ENCODE assay signal across 20 cellular contexts in genomic region chr4:156419080-156419638, GRCh38.
DNase-seq lines count a peak whose midpoint lies in the region; ATAC-seq and TF ChIP-seq lines count a peak whose summit lies in the region.
"Had no signal": no experiment of that assay in that cellular context is flagged by ENCODE, and none has a peak within 500 bp of the region (broad histone marks: within the 10 kb centered on the region; RNA-seq: fewer than 3 reads in every experiment).

No MANE protein-coding gene starts in this region.

- H3K27ac Mint-ChIP-seq in Caco-2 (ENCODE audit: unreplicated experiment): peak overlapping the region; percentile 59
- no peak overlapping the region for H3K27ac Mint-ChIP-seq in activated CD4-positive, alpha-beta T cell treated with anti-CD3 and anti-CD28 coated beads for 36 hours
- H3K27ac Mint-ChIP-seq: CD8-positive, alpha-beta memory T cell had no signal

- H3K4me3 Mint-ChIP-seq in Caco-2 (ENCODE audit: unreplicated experiment): no peak overlapping the region
- no peak overlapping the region for H3K4me3 Mint-ChIP-seq in activated CD4-positive, alpha-beta T cell treated with anti-CD3 and anti-CD28 coated beads for 36 hours
- H3K4me3 Mint-ChIP-seq: CD8-positive, alpha-beta memory T cell had no signal

- H3K4me1 Mint-ChIP-seq in Caco-2 (ENCODE audit: low read depth, unreplicated experiment): no peaks in the 10 kb centered on the region
- no peaks in the 10 kb centered on the region for H3K4me1 Mint-ChIP-seq in activated CD4-positive, alpha-beta T cell treated with anti-CD3 and anti-CD28 coated beads for 36 hours
- H3K4me1 Mint-ChIP-seq: CD8-positive, alpha-beta memory T cell had no signal

- no peaks in the 10 kb centered on the region for H3K36me3 Mint-ChIP-seq in Caco-2 (ENCODE audit: insufficient read depth, unreplicated experiment)
- no peaks in the 10 kb centered on the region for H3K36me3 Mint-ChIP-seq in activated CD4-positive, alpha-beta T cell treated with anti-CD3 and anti-CD28 coated beads for 36 hours (ENCODE audit: low read depth)
- H3K36me3 Mint-ChIP-seq: CD8-positive, alpha-beta memory T cell had no signal

- intact Hi-C loops in Caco-2 (cut with micrococcal nuclease; ENCODE audit: unreplicated experiment): no loop called here
- intact Hi-C loops in activated CD4-positive, alpha-beta T cell treated with anti-CD3 and anti-CD28 coated beads for 36 hours (cut with DNase I, micrococcal nuclease): no loop called here

- peaks cover 22% of the 10 kb centered on the region for H3K9me3 Mint-ChIP-seq in Caco-2 (ENCODE audit: unreplicated experiment)
- H3K9me3 Mint-ChIP-seq in activated CD4-positive, alpha-beta T cell treated with anti-CD3 and anti-CD28 coated beads for 36 hours (ENCODE audit: low read depth): peaks cover 3% of the 10 kb centered on the region

- no TSS peak for BruUV-seq in Caco-2 (replicated peaks; lab: Mats Ljungman, UMichigan)

- no peaks in the 10 kb centered on the region for H3K27me3 Mint-ChIP-seq in Caco-2 (ENCODE audit: insufficient read depth, unreplicated experiment)
- H3K27me3 Mint-ChIP-seq in activated CD4-positive, alpha-beta T cell treated with anti-CD3 and anti-CD28 coated beads for 36 hours: no peaks in the 10 kb centered on the region
- H3K27me3 Mint-ChIP-seq: CD8-positive, alpha-beta memory T cell had no signal

- no peaks in the 10 kb centered on the region for H3K27me3 ChIP-seq in Caco-2 (replicated peaks; ENCODE audit: control insufficient read depth, insufficient read depth, low read length)
- H3K27me3 ChIP-seq: BLaER1, Peyer's patch had no signal

- ATAC-seq in activated CD4-positive, alpha-beta T cell treated with anti-CD3 and anti-CD28 coated beads for 36 hours: no peak

- POLR2A ChIA-PET in Caco-2 (lab: Charles Lee): no interaction called here
- POLR2A ChIA-PET in activated CD4-positive, alpha-beta T cell treated with anti-CD3 and anti-CD28 coated beads for 36 hours (lab: Charles Lee): no interaction called here

- CTCF ChIA-PET in Caco-2 (lab: Charles Lee): no interaction called here
- CTCF ChIA-PET in activated CD4-positive, alpha-beta T cell treated with anti-CD3 and anti-CD28 coated beads for 36 hours (lab: Charles Lee): no interaction called here

- TF ChIP-seq CTCF in Caco-2 (IDR thresholded peaks at IDR 0.05; ENCODE audit: insufficient read depth in 1 of 2, low read depth in 1 of 2, low read length in 1 of 2, severe bottlenecking in 1 of 2, unreplicated experiment in 1 of 2) (no peak), fibroblast of villous mesenchyme (IDR thresholded peaks at IDR 0.05; ENCODE audit: insufficient read depth, low read depth, low read length) (no peak)

- H3K4me3 ChIP-seq in Caco-2 (ENCODE audit: low read depth, low read length): no peak overlapping the region
- no peak overlapping the region for H3K4me3 ChIP-seq in fibroblast of villous mesenchyme (ENCODE audit: low read depth, low read length)
- H3K4me3 ChIP-seq in skeletal muscle cell (ENCODE audit: low read depth, low read length): no peak overlapping the region
- H3K4me3 ChIP-seq: BLaER1, HAP-1, Peyer's patch had no signal

- no peaks in the 10 kb centered on the region for H3K36me3 ChIP-seq in Caco-2 (ENCODE audit: control insufficient read depth, insufficient read depth, low read length)
- H3K36me3 ChIP-seq: BLaER1, HAP-1, Peyer's patch had no signal

- H3K4me1 ChIP-seq in Caco-2: peaks cover 29% of the 10 kb centered on the region
- H3K4me1 ChIP-seq: BLaER1, Peyer's patch had no signal

- H3K9me3 ChIP-seq in Caco-2: peaks cover 10% of the 10 kb centered on the region; the same call in 1 of the 2 replicates
- H3K9me3 ChIP-seq: Peyer's patch had no signal

- DNase-seq in Caco-2 (peak; percentile 16 to 38), amniotic epithelial cell (ENCODE audit: low read depth) (peak; percentile 82), fibroblast of villous mesenchyme (ENCODE audit: low read depth) (peak; percentile 61), skeletal muscle cell (ENCODE audit: low read depth) (peak; percentile 20), NCI-H2227 (lab: John Stamatoyannopoulos, UW; ENCODE audit: unreplicated experiment) (no peak), 8988T (no peak)
- DNase-seq in activated CD4-positive, alpha-beta T cell treated with anti-CD3 and anti-CD28 coated beads for 36 hours: no peak
- no peak for DNase-seq in activated CD4-positive, alpha-beta T cell treated with anti-CD3 and anti-CD28 coated beads for 4 hours
- DNase-seq: ACHN; CD8-positive, alpha-beta memory T cell; DMS 273 treated with DMSO at 0.1 percent for 48 hours; EL; NCI-H1417; NCI-H1930; NCI-H2171 treated with DMSO at 0.1 percent for 48 hours; NCI-H510A treated with DMSO at 0.1 percent for 48 hours; Peyer's patch; Right ventricle myocardium superior had no signal

Comparison
In these comparisons a context has a peak if more than half of its experiments do, and no peak if none do; other contexts are left out.
1. DNase-seq: peak in Caco-2 (2 of 2), amniotic epithelial cell (single experiment), fibroblast of villous mesenchyme (single experiment) and skeletal muscle cell (single experiment); none in activated CD4-positive, alpha-beta T cell treated with anti-CD3 and anti-CD28 coated beads for 36 hours (single experiment), activated CD4-positive, alpha-beta T cell treated with anti-CD3 and anti-CD28 coated beads for 4 hours (0 of 2), NCI-H2227 (single experiment) and 8988T (single experiment).